1 cellular context compared by ENCODE assay signal in the genomic region with DNA sequence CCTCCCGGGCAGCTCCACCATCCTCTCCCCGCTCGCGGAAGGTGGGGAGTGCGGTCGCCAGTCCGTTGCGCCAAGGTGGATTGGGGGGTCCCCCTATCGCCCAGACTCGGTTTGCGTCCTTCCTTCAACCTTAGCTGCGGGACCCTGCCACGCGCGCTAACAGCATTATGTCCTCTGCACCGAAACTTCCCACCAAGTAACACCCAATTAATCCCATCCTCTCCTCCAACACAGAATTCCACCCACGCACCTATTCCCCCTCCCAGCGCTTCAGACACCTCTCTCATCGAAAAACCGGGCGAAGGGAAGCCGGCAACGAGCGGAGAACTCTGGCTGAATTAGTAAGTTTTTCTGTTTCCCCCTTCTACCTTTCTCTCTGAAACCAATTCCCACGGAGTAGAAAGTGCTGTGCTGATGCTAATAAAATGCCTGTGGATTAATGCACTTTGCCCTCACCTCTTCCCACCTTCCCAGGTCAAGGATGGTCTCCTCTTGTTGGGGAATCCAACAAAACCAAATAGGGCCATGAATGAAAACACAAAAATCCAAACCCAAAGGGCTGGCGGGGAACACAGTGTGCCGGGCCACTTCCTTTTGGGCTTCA.
TF ChIP-seq lines count a peak whose summit lies in the region.

No MANE protein-coding gene starts in this region.

TF ChIP-seq in IMR-90, 13 proteins besides CTCF, POLR2A, EP300 and RAD21:
- no peak for TF ChIP-seq FOS (IDR thresholded peaks at IDR 0.05; ENCODE audit: low read depth, low read length)
- TF ChIP-seq RCOR1 (IDR thresholded peaks at IDR 0.05; ENCODE audit: insufficient replicate concordance, low read length): no peak
- TF ChIP-seq, protein P1, sequence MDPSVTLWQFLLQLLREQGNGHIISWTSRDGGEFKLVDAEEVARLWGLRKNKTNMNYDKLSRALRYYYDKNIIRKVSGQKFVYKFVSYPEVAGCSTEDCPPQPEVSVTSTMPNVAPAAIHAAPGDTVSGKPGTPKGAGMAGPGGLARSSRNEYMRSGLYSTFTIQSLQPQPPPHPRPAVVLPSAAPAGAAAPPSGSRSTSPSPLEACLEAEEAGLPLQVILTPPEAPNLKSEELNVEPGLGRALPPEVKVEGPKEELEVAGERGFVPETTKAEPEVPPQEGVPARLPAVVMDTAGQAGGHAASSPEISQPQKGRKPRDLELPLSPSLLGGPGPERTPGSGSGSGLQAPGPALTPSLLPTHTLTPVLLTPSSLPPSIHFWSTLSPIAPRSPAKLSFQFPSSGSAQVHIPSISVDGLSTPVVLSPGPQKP (IDR thresholded peaks at IDR 0.05; ENCODE audit: borderline replicate concordance, low read depth, low read length): no peak
- TF ChIP-seq CHD1 (IDR thresholded peaks at IDR 0.05; ENCODE audit: low read depth, low read length): no peak
- TF ChIP-seq MXI1 (IDR thresholded peaks at IDR 0.05; ENCODE audit: borderline replicate concordance, low read depth, low read length): no peak
TF ChIP-seq in IMR-90: peak in this region for 0.
